ENCODE assay signal across 17 cellular contexts in the genomic region with DNA sequence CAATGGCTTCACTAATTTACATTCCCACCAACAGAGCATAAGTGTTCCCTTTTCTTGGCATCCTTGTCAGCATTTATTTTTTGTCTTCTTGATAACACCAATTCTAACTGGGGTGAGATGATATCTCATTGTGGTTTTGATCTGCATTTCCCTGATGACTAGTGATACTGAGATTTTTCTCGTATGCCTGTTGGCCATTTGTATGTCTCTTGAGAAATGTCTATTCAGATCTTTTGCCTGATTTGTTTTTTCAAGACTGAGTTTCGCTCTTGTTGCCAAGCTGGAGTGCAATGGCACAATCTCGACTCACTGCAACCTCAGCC. TPM values are rescaled to one million over a fixed set of nuclear protein-coding genes. Genes with fewer than 3 reads are reported as not detected.
A peak's percentile ranks its signal among the peaks of the same experiment; 100 is the strongest.
DNase-seq lines count a peak whose midpoint lies in the region; ATAC-seq, FAIRE-seq and TF ChIP-seq lines count a peak whose summit lies in the region.
"Had no signal": no experiment of that assay in that cellular context is flagged by ENCODE, and none has a peak within 500 bp of the region (broad histone marks: within the 10 kb centered on the region; RNA-seq: fewer than 3 reads in every experiment).

No MANE protein-coding gene starts in this region.

- no TSS peak for BruUV-seq in K562 (replicated peaks; lab: Mats Ljungman, UMichigan)

- H3K9me3 ChIP-seq in BLaER1 (no peaks in the 10 kb centered on the region; the same call in 1 of the 2 replicates), Karpas-422 (ENCODE audit: low read length) (peaks cover 5% of the 10 kb centered on the region; the same call in 1 of the 2 replicates), K562 (replicated peaks; ENCODE audit: control insufficient read depth, insufficient read depth, low read depth, low read length) (0 out of 2 replicates have a peak, but pooled peaks cover 2% of the 10 kb centered on the region)

- H3K4me3 ChIP-seq in BLaER1 (no peak overlapping the region), Karpas-422 (ENCODE audit: low read length) (peak overlapping the region; percentile 54), K562 (no peak overlapping the region)

- in situ Hi-C loops in K562 (cut with MboI): no loop called here

- no peak for TF ChIP-seq POLR2A in K562 (conservative IDR thresholded peaks at IDR 0.05)

- H3K4me2 ChIP-seq in BLaER1 (peak overlapping the region; percentile 25), Karpas-422 (ENCODE audit: low read depth, low read length, poor library complexity, severe bottlenecking) (peak overlapping the region; percentile 63), K562 (ENCODE audit: insufficient read depth, low read length) (no peak overlapping the region)

- H3K27ac ChIP-seq in BLaER1 (no peak overlapping the region), Karpas-422 (ENCODE audit: low read length) (peak overlapping the region; percentile 92), K562 (ENCODE audit: extremely low read depth, low read depth, low read length) (no peak overlapping the region)
- H3K27ac ChIP-seq: C4-2B had no signal

- intact Hi-C loops in K562 (cut with micrococcal nuclease): no loop called here

- H3K9me2 ChIP-seq in Karpas-422 (replicated peaks; ENCODE audit: insufficient read depth, low read length): no peaks in the 10 kb centered on the region

- H2AFZ ChIP-seq in Karpas-422 (ENCODE audit: low read length): no peak overlapping the region
- H2AFZ ChIP-seq in K562 (ENCODE audit: low read depth, low read length): no peak overlapping the region; the same call in 1 of the 2 replicates

- peaks cover 57% of the 10 kb centered on the region for H3K4me1 ChIP-seq in BLaER1
- peaks cover 44% of the 10 kb centered on the region for H3K4me1 ChIP-seq in Karpas-422 (ENCODE audit: low read length)
- peaks cover 0 to 7% of the 10 kb centered on the region in 2 experiments; a peak in 2 of 5 replicates for H3K4me1 ChIP-seq in K562 (replicated peaks in 1 of 2; ENCODE audit: control insufficient read depth in 2 of 2, insufficient read depth in 2 of 2, low read length in 2 of 2)

- FAIRE-seq in K562 (lab: Jason Lieb, UNC): no peak
- FAIRE-seq: D721Med had no signal

- H3K9me1 ChIP-seq in K562 (ENCODE audit: control insufficient read depth, insufficient read depth, low read length): no peaks in the 10 kb centered on the region

- no peak for TF ChIP-seq EP300 in K562 (IDR thresholded peaks at IDR 0.05; ENCODE audit: low read length)

- WGBS in K562 (ENCODE audit: insufficient coverage, low coverage, missing lambda C conversion rate): 13% methylated on average over 2 of the region's 3 CpGs

- no peak for TF ChIP-seq CTCF in K562 (IDR thresholded peaks at IDR 0.05 in 2 of 3, conservative IDR thresholded peaks at IDR 0.05 in 1 of 3; ENCODE audit: insufficient read depth in 2 of 3, low read depth in 1 of 3, low read length in 3 of 3)

- H3K36me3 ChIP-seq in BLaER1: no peaks in the 10 kb centered on the region
- no peaks in the 10 kb centered on the region for H3K36me3 ChIP-seq in Karpas-422 (ENCODE audit: insufficient read depth, low read length)
- H3K36me3 ChIP-seq in K562 (ENCODE audit: control insufficient read depth, insufficient read depth, low read length): no peaks in the 10 kb centered on the region

- H4K20me1 ChIP-seq in BLaER1: no peaks in the 10 kb centered on the region
- no peaks in the 10 kb centered on the region for H4K20me1 ChIP-seq in Karpas-422 (ENCODE audit: insufficient read depth, low read depth, low read length)
- H4K20me1 ChIP-seq in K562 (replicated peaks; ENCODE audit: control insufficient read depth, insufficient read depth, low read length): no peaks in the 10 kb centered on the region

- no peak for TF ChIP-seq RAD21 in K562 (CRISPR knock-in tag; conservative IDR thresholded peaks at IDR 0.05 in 1 of 2, IDR thresholded peaks at IDR 0.05 in 1 of 2)

- POLR2A ChIA-PET in K562 (lab: Yijun Ruan, JAX): interaction anchor here (0.7 kb wide), 1 partner anchor 184 kb away, joined by 3 read pairs; no protein-coding TSS in a partner anchor

- ATAC-seq in K562: no peak
- ATAC-seq in GM19467 (IDR thresholded peaks at IDR 0.05; ENCODE audit: unreplicated experiment): no peak

- no peak overlapping the region for H3K9ac ChIP-seq in BLaER1
- peak overlapping the region; percentile 65 for H3K9ac ChIP-seq in Karpas-422 (ENCODE audit: low read length)
- no peak overlapping the region for H3K9ac ChIP-seq in K562 (ENCODE audit: insufficient read depth in 1 of 2, low read depth in 2 of 2, low read length in 2 of 2)

- peak; percentile 79 for DNase-seq in Karpas-422
- DNase-seq in NCI-H460 (ENCODE audit: extremely low read depth, low read depth): peak; percentile 34
- no peak for DNase-seq in K562 (ENCODE audit: extremely low read depth in 1 of 4, low spot score in 3 of 4)
- DNase-seq in iPS-NIHi7 (ENCODE audit: extremely low spot score): no peak
- no peak for DNase-seq in stimulated activated CD4-positive, alpha-beta T cell treated with anti-CD3 and anti-CD28 coated beads, Interleukin-1b, Interleukin-23, amount 100 ng/mL, for 48 hours
- DNase-seq: 8988T; ACHN; CD4-positive, alpha-beta memory T cell; DMS153; DMS79 treated with DMSO at 0.1 percent for 48 hours; GDM1; GOT3; H9 had no signal

- H3K27me3 ChIP-seq in BLaER1: no peaks in the 10 kb centered on the region
- H3K27me3 ChIP-seq in Karpas-422 (ENCODE audit: low read length): no peaks in the 10 kb centered on the region
- no peaks in the 10 kb centered on the region; a peak in 2 of 5 replicates for H3K27me3 ChIP-seq in K562 (ENCODE audit: control insufficient read depth in 2 of 2, insufficient read depth in 2 of 2, low read length in 2 of 2)

- CTCF ChIA-PET in K562 (lab: Yijun Ruan, JAX; ENCODE audit: low intra/inter-chr PET ratio): no interaction called here

- no peaks in the 10 kb centered on the region for H3K79me2 ChIP-seq in Karpas-422 (ENCODE audit: low read length)
- no peaks in the 10 kb centered on the region for H3K79me2 ChIP-seq in K562 (ENCODE audit: control insufficient read depth, insufficient read depth, low read length)

RNA-seq across cellular contexts. Expression of a gene that starts 4.7 kb away (rescaled TPM):
- 146 and 265 TPM in 2 replicates for total RNA-seq in Karpas-422 (2014; rRNA removed; shearing (Covaris generic); ENCODE audit: low replicate concordance)
- total RNA-seq in NCI-H460 (2014; rRNA removed; shearing (Covaris generic)): not detected in 2 replicates
- polyA plus RNA-seq in NCI-H460 (2014; cell fraction: nucleus; rRNA removed): not detected in 2 replicates
- total RNA-seq in K562 (2011; cell fraction: chromatin; rRNA removed; ENCODE audit: low replicate concordance): 0.05 and 0.14 TPM in 2 replicates
- 0.13 TPM in 1 of 2 replicates, not detected in the other for total RNA-seq in K562 (2011; cell fraction: nucleolus; rRNA removed)
- 0.07 and 0.15 TPM in 2 replicates for total RNA-seq in K562 (2011; cell fraction: nucleoplasm; rRNA removed)
- total RNA-seq in K562 (2014; rRNA removed) (not detected in 2 replicates), K562 (2014; rRNA removed; fragmentation: Illumina TruSeq; extraction: Trizol) (not detected in 2 replicates), K562 (2015; rRNA removed; fragmentation: Illumina TruSeq; extraction: Trizol) (0.08 and 0.18 TPM in 2 replicates), K562 (2021) (0.24 TPM in 1 of 2 replicates, not detected in the other)
- polyA plus RNA-seq in K562 (2011; rRNA removed) (not detected in 2 replicates), K562 (2014; fragmentation: Illumina TruSeq; extraction: Trizol) (0.19 TPM in 1 of 2 replicates, not detected in the other), K562 (2014; fragmentation: Nextera tagmentation; extraction: Ambion mirVana) (not detected), K562 (2014; rRNA removed) (0.03 TPM in 1 of 2 replicates, not detected in the other)
- polyA plus RNA-seq in K562 (2011; cell fraction: cytosol; rRNA removed): not detected in 2 replicates
- polyA plus RNA-seq in K562 (2011; cell fraction: nucleus; rRNA removed): 0.03 and 0.11 TPM in 2 replicates
- polyA plus RNA-seq in K562 (2012): 0.13 and 0.29 TPM in 2 replicates
- not detected in 2 replicates for polyA minus RNA-seq in K562 (2011; rRNA and poly(A)+ RNA removed)
- not detected in 2 replicates for polyA minus RNA-seq in K562 (2011; cell fraction: cytosol; rRNA and poly(A)+ RNA removed)
- 0.11 TPM in 1 of 2 replicates, not detected in the other for polyA minus RNA-seq in K562 (2011; cell fraction: nucleus; rRNA and poly(A)+ RNA removed)
- total RNA-seq: CD4-positive, alpha-beta memory T cell; H9 had no signal

RNA-seq across cellular contexts. Expression of a gene that starts 54.9 kb away (rescaled TPM):
- 0.56 and 0.94 TPM in 2 replicates for total RNA-seq in Karpas-422 (2014; rRNA removed; shearing (Covaris generic); ENCODE audit: low replicate concordance)
- 9.5 and 12.1 TPM in 2 replicates for total RNA-seq in NCI-H460 (2014; rRNA removed; shearing (Covaris generic))
- 26.9 and 39.5 TPM in 2 replicates for polyA plus RNA-seq in NCI-H460 (2014; cell fraction: nucleus; rRNA removed)
- total RNA-seq in K562 (2011; cell fraction: chromatin; rRNA removed; ENCODE audit: low replicate concordance): 12.4 and 32.4 TPM in 2 replicates
- total RNA-seq in K562 (2011; cell fraction: nucleolus; rRNA removed): 19.7 and 19.8 TPM in 2 replicates
- total RNA-seq in K562 (2011; cell fraction: nucleoplasm; rRNA removed): 9.8 and 13.9 TPM in 2 replicates
- total RNA-seq in K562 (2014; rRNA removed) (3.6 and 4.8 TPM in 2 replicates), K562 (2014; rRNA removed; fragmentation: Illumina TruSeq; extraction: Trizol) (0.99 and 1.2 TPM in 2 replicates), K562 (2015; rRNA removed; fragmentation: Illumina TruSeq; extraction: Trizol) (2.9 and 3.5 TPM in 2 replicates), K562 (2021) (7.5 and 10.2 TPM in 2 replicates)
- polyA plus RNA-seq in K562 (2011; rRNA removed) (2.2 and 2.7 TPM in 2 replicates), K562 (2014; fragmentation: Illumina TruSeq; extraction: Trizol) (1.7 and 4.1 TPM in 2 replicates), K562 (2014; fragmentation: Nextera tagmentation; extraction: Ambion mirVana) (under 1 TPM; 0.01 to 0.03 TPM), K562 (2014; rRNA removed) (7.6 and 8.9 TPM in 2 replicates)
- 2.4 and 6.4 TPM in 2 replicates for polyA plus RNA-seq in K562 (2011; cell fraction: cytosol; rRNA removed)
- polyA plus RNA-seq in K562 (2011; cell fraction: nucleus; rRNA removed): 10.4 and 24.0 TPM in 2 replicates
- 5.5 and 6.7 TPM in 2 replicates for polyA plus RNA-seq in K562 (2012)
- polyA minus RNA-seq in K562 (2011; rRNA and poly(A)+ RNA removed): 0.72 and 1.6 TPM in 2 replicates
- polyA minus RNA-seq in K562 (2011; cell fraction: cytosol; rRNA and poly(A)+ RNA removed): 1.9 and 2.7 TPM in 2 replicates
- polyA minus RNA-seq in K562 (2011; cell fraction: nucleus; rRNA and poly(A)+ RNA removed): 3.1 and 3.4 TPM in 2 replicates

RNA-seq across cellular contexts. Expression of a gene that starts 58.2 kb away (rescaled TPM):
- under 0.01 TPM in 1 of 2 replicates, not detected in the other for total RNA-seq in Karpas-422 (2014; rRNA removed; shearing (Covaris generic); ENCODE audit: low replicate concordance)
- 35.9 and 38.2 TPM in 2 replicates for total RNA-seq in NCI-H460 (2014; rRNA removed; shearing (Covaris generic))
- 7.3 and 9.2 TPM in 2 replicates for polyA plus RNA-seq in NCI-H460 (2014; cell fraction: nucleus; rRNA removed)
- 0.18 and 0.46 TPM in 2 replicates for total RNA-seq in K562 (2011; cell fraction: chromatin; rRNA removed; ENCODE audit: low replicate concordance)
- 0.13 and 0.17 TPM in 2 replicates for total RNA-seq in K562 (2011; cell fraction: nucleolus; rRNA removed)
- total RNA-seq in K562 (2011; cell fraction: nucleoplasm; rRNA removed): 0.07 and 0.31 TPM in 2 replicates
- total RNA-seq in K562 (2014; rRNA removed): 0.04 TPM in 1 of 2 replicates, not detected in the other
- not detected in 2 replicates for total RNA-seq in K562 (2014; rRNA removed; fragmentation: Illumina TruSeq; extraction: Trizol)
- 0.04 TPM in 2 replicates for total RNA-seq in K562 (2015; rRNA removed; fragmentation: Illumina TruSeq; extraction: Trizol)
- total RNA-seq in K562 (2021): 0.09 and 0.18 TPM in 2 replicates
- 0.04 TPM in 1 of 2 replicates, not detected in the other for polyA plus RNA-seq in K562 (2011; rRNA removed)
- polyA plus RNA-seq in K562 (2011; cell fraction: cytosol; rRNA removed): under 0.01 and 0.03 TPM in 2 replicates
- 0.14 and 0.22 TPM in 2 replicates for polyA plus RNA-seq in K562 (2011; cell fraction: nucleus; rRNA removed)
- polyA plus RNA-seq in K562 (2012): 0.03 and 0.22 TPM in 2 replicates
- polyA plus RNA-seq in K562 (2014; fragmentation: Illumina TruSeq; extraction: Trizol): 0.03 TPM in 1 of 2 replicates, not detected in the other
- polyA plus RNA-seq in K562 (2014; fragmentation: Nextera tagmentation; extraction: Ambion mirVana): not detected
- under 0.01 and 0.04 TPM in 2 replicates for polyA plus RNA-seq in K562 (2014; rRNA removed)
- polyA minus RNA-seq in K562 (2011; rRNA and poly(A)+ RNA removed): 0.04 and 0.51 TPM in 2 replicates
- polyA minus RNA-seq in K562 (2011; cell fraction: cytosol; rRNA and poly(A)+ RNA removed): 0.10 and 0.27 TPM in 2 replicates
- polyA minus RNA-seq in K562 (2011; cell fraction: nucleus; rRNA and poly(A)+ RNA removed): 0.13 and 0.22 TPM in 2 replicates
- polyA plus RNA-seq: CD4-positive, alpha-beta memory T cell had no signal

Comparison
In these comparisons a context has a peak if more than half of its experiments do, and no peak if none do; other contexts are left out.
1. DNase-seq: peak in Karpas-422 (single experiment) and NCI-H460 (single experiment); none in K562 (0 of 4), iPS-NIHi7 (single experiment) and stimulated activated CD4-positive, alpha-beta T cell treated with anti-CD3 and anti-CD28 coated beads, Interleukin-1b, Interleukin-23, amount 100 ng/mL, for 48 hours (single experiment).
2. RNA of a gene that starts 4.7 kb away (total RNA-seq): 146 to 265 TPM in Karpas-422; 0.05 to 0.24 TPM in K562 and not detected in NCI-H460; every median in the first group is over 100 times any median in the second.
3. RNA of a gene that starts 58.2 kb away (total RNA-seq): 35.9 to 38.2 TPM in NCI-H460; 0.04 to 0.46 TPM in K562 and under 0.01 TPM in Karpas-422; every median in the first group is over 10 times any median in the second.